In the genomic region with DNA sequence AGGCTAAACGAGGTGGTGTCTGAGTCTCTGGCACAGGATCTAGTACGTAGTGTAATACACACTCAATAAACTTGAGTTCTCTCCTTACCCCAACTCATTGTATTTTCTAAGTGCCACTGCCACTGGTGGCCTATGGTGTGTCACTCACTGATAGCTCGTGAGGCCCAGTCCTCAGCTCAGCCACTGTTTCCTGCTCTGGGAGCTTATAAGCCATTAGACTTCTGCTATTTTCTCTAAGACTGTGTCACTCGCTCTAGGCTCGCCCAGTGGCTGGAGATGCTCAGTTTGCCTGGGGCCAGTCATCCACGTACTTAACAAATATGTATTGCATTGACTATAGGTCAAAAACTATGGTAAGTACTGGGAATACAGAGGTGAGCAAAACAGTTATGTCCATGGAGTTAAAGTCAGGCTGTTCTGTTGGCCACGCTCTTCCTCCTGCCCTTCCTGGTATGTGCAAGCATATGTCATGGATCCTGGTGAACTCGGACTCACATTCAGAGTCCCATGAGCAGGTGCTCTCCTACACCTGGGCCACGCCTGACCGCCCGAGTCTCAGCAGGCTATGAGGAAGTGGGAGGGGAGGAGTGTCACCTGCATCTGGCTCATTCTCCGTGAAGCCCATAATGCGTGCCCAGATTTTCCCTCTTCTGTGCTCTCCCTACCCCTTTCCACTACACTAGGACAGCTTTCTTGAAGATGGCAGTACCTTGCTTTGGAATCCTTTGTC, we compare ENCODE assay signal across 15 cellular contexts. TPM values are rescaled to one million over a fixed set of nuclear protein-coding genes. Genes with fewer than 3 reads are reported as not detected.
A peak's percentile ranks its signal among the peaks of the same experiment; 100 is the strongest.
DNase-seq lines count a peak whose midpoint lies in the region; ATAC-seq lines count a peak whose summit lies in the region.
"Had no signal": no experiment of that assay in that cellular context is flagged by ENCODE, and none has a peak within 500 bp of the region (broad histone marks: within the 10 kb centered on the region; RNA-seq: fewer than 3 reads in every experiment).

No MANE protein-coding gene starts in this region.

- no peak overlapping the region for H2AFZ ChIP-seq in neuronal stem cell (ENCODE audit: low read length)
- H2AFZ ChIP-seq: neural progenitor cell had no signal

- no peak overlapping the region for H3K14ac ChIP-seq in neuronal stem cell (ENCODE audit: low read length)

- H3K9me3 ChIP-seq in CD4-positive, alpha-beta memory T cell (ENCODE audit: control insufficient read depth in 1 of 2, low read length in 2 of 2): no peaks in the 10 kb centered on the region
- peaks cover 0 to 2% of the 10 kb centered on the region in 2 donors for H3K9me3 ChIP-seq in neuronal stem cell (replicated peaks in 1 of 2; ENCODE audit: control insufficient read depth in 2 of 2, insufficient read depth in 1 of 2, low read depth in 1 of 2, low read length in 2 of 2)
- H3K9me3 ChIP-seq: esophagus squamous epithelium, HAP-1 had no signal

- no CpG with 5 or more reads among the region's 13 CpGs for WGBS in neuronal stem cell (ENCODE audit: extremely low coverage in 2 of 2, insufficient read length in 2 of 2, insufficient replicate concordance in 1 of 2), 2 donors

- CTCF ChIA-PET in CD4-positive, alpha-beta memory T cell (lab: Charles Lee; ENCODE audit: partially characterized antibody): interaction anchor here (0.6 to 49.4 kb wide), 6 partner anchors 9 to 1945 kb away, joined by 3 to 1350 read pairs (median 6); a partner anchor contains a TSS

- POLR2A ChIA-PET in CD4-positive, alpha-beta memory T cell (lab: Charles Lee; ENCODE audit: partially characterized antibody): interaction anchor here (1.2 to 34.5 kb wide), 5 partner anchors 8 to 52 kb away, joined by 3 to 941 read pairs (median 4); a partner anchor contains a TSS

- H3K4me3 ChIP-seq in CD4-positive, alpha-beta memory T cell (ENCODE audit: low read length in 2 of 2): no peak overlapping the region
- H3K4me3 ChIP-seq in neuronal stem cell (ENCODE audit: low read length in 2 of 2): no peak overlapping the region
- H3K4me3 ChIP-seq: cardiac muscle cell, esophagus squamous epithelium, HAP-1, neural progenitor cell had no signal

- no peak overlapping the region for H3K4me3 Mint-ChIP-seq in CD4-positive, alpha-beta memory T cell
- H3K4me3 Mint-ChIP-seq in immature natural killer cell: no peak overlapping the region
- H3K4me3 Mint-ChIP-seq: neural progenitor cell had no signal

- intact Hi-C loops in CD4-positive, alpha-beta memory T cell (cut with micrococcal nuclease): no loop called here
- intact Hi-C loops in sciatic nerve (cut with DNase I): no loop called here

- H3K79me1 ChIP-seq in neuronal stem cell (ENCODE audit: low read depth, low read length): no peaks in the 10 kb centered on the region

- H2BK5ac ChIP-seq in neuronal stem cell (ENCODE audit: low read length): no peak overlapping the region

- H3K36me3 ChIP-seq in CD4-positive, alpha-beta memory T cell (ENCODE audit: insufficient read depth, low read length): peaks cover 96% of the 10 kb centered on the region
- H3K36me3 ChIP-seq in neuronal stem cell (replicated peaks in 1 of 2; ENCODE audit: control insufficient read depth in 2 of 2, insufficient read depth in 2 of 2, low read length in 2 of 2): peaks cover 1 to 32% of the 10 kb centered on the region in 2 donors
- H3K36me3 ChIP-seq: cardiac muscle cell, HAP-1, neural progenitor cell had no signal

- no peak overlapping the region for H2BK120ac ChIP-seq in neuronal stem cell (ENCODE audit: low read depth, low read length)

- H3K23ac ChIP-seq in neuronal stem cell (ENCODE audit: low read depth, low read length, poor library complexity): no peak overlapping the region

- H3K27me3 Mint-ChIP-seq in CD4-positive, alpha-beta memory T cell: no peaks in the 10 kb centered on the region
- peaks cover 0 to 11% (median 3%) of the 10 kb centered on the region in 3 donors for H3K27me3 Mint-ChIP-seq in immature natural killer cell (ENCODE audit: low read depth in 3 of 3)

- H3K4me1 Mint-ChIP-seq in CD4-positive, alpha-beta memory T cell: peaks cover 13 to 34% (median 24%) of the 10 kb centered on the region in 4 donors
- peaks cover 29 to 52% of the 10 kb centered on the region in 2 donors for H3K4me1 Mint-ChIP-seq in immature natural killer cell

- H3K27me3 ChIP-seq in CD4-positive, alpha-beta memory T cell (ENCODE audit: insufficient read depth, low read length): no peaks in the 10 kb centered on the region
- peaks cover 0 to 1% (median 0%) of the 10 kb centered on the region in 3 experiments for H3K27me3 ChIP-seq in neuronal stem cell (ENCODE audit: control insufficient read depth in 3 of 3, insufficient read depth in 3 of 3, low read depth in 1 of 3, low read length in 3 of 3)
- H3K27me3 ChIP-seq: cardiac muscle cell, esophagus squamous epithelium, neural progenitor cell had no signal

- H3K9me3 Mint-ChIP-seq in CD4-positive, alpha-beta memory T cell: no peaks in the 10 kb centered on the region
- H3K9me3 Mint-ChIP-seq in immature natural killer cell: no peaks in the 10 kb centered on the region
- H3K9me3 Mint-ChIP-seq: neural progenitor cell had no signal

- DNase-seq in CD4-positive, alpha-beta memory T cell: no peak
- DNase-seq in DMS79 treated with DMSO at 0.1 percent for 48 hours (lab: John Stamatoyannopoulos, UW) (peak; percentile 75), UCSD-AML1 (lab: John Stamatoyannopoulos, UW; ENCODE audit: unreplicated experiment) (peak; percentile 39), immature natural killer cell (no peak), cerebellar nuclear complex (lab: John Stamatoyannopoulos, UW) (no peak), sciatic nerve (ENCODE audit: low spot score) (no peak), neuronal stem cell (ENCODE audit: low spot score) (no peak)
- DNase-seq: DMS 273 treated with DMSO at 0.1 percent for 48 hours; esophagus squamous epithelium; KBM-7; NCI-H82; stimulated activated CD4-positive, alpha-beta T cell treated with anti-CD3 and anti-CD28 coated beads, Interleukin-12 subunit alpha, Interleukin-12 subunit beta, amount 100 ng/mL, for 4 hours had no signal

- no peak overlapping the region for H4K8ac ChIP-seq in neuronal stem cell (ENCODE audit: low read depth, low read length)

- H3K4me1 ChIP-seq in CD4-positive, alpha-beta memory T cell (ENCODE audit: insufficient read depth, low read length): peaks cover 13% of the 10 kb centered on the region
- peaks cover 0 to 13% of the 10 kb centered on the region in 2 donors for H3K4me1 ChIP-seq in neuronal stem cell (ENCODE audit: control insufficient read depth in 2 of 2, insufficient read depth in 1 of 2, low read depth in 1 of 2, low read length in 2 of 2)
- H3K4me1 ChIP-seq: HAP-1 had no signal

- H2BK15ac ChIP-seq in neuronal stem cell (ENCODE audit: low read length): no peak overlapping the region

- no peak overlapping the region for H3K9ac ChIP-seq in neuronal stem cell (ENCODE audit: low read depth, low read length, poor library complexity)
- H3K9ac ChIP-seq: neural progenitor cell had no signal

- no peak for ATAC-seq in sciatic nerve

- H3K18ac ChIP-seq in neuronal stem cell (ENCODE audit: low read length): no peak overlapping the region

- H3K27ac ChIP-seq in CD4-positive, alpha-beta memory T cell (ENCODE audit: low read depth, low read length): no peak overlapping the region
- H3K27ac ChIP-seq in neuronal stem cell (replicated peaks; ENCODE audit: low read length): no peak overlapping the region
- H3K27ac ChIP-seq: cardiac muscle cell, esophagus squamous epithelium, neural progenitor cell had no signal

- H3K4ac ChIP-seq in neuronal stem cell (ENCODE audit: low read length): no peak overlapping the region

- no peak overlapping the region for H2BK12ac ChIP-seq in neuronal stem cell (ENCODE audit: low read length)

- H2AK5ac ChIP-seq in neuronal stem cell (ENCODE audit: low read depth, low read length): no peak overlapping the region

- H3K4me2 ChIP-seq in neuronal stem cell (ENCODE audit: insufficient read depth, low read length, poor library complexity, severe bottlenecking): no peak overlapping the region
- H3K4me2 ChIP-seq: neural progenitor cell had no signal

- H3K27ac Mint-ChIP-seq in CD4-positive, alpha-beta memory T cell: peak overlapping the region in 6 of 7 donors; percentile 16 to 82 (median 62)
- H3K27ac Mint-ChIP-seq in immature natural killer cell: peak overlapping the region in 5 of 6 donors; percentile 52 to 85 (median 75)
- H3K27ac Mint-ChIP-seq: neural progenitor cell had no signal

- H4K91ac ChIP-seq in neuronal stem cell (ENCODE audit: low read depth, low read length, poor library complexity): no peak overlapping the region

- peaks cover 38 to 79% of the 10 kb centered on the region in 2 donors for H3K36me3 Mint-ChIP-seq in CD4-positive, alpha-beta memory T cell
- peaks cover 4 to 24% (median 15%) of the 10 kb centered on the region in 3 donors for H3K36me3 Mint-ChIP-seq in immature natural killer cell

RNA-seq across cellular contexts. Expression of a gene that starts 41.6 kb away (rescaled TPM):
- total RNA-seq in CD4-positive, alpha-beta memory T cell: under 1 TPM in 1 of 2 experiments, not detected in 1; 0.14 TPM
- under 1 TPM in 1 of 2 donors, not detected in 1; 0.81 TPM for polyA plus RNA-seq in CD4-positive, alpha-beta memory T cell
- 10 to 100 TPM in 2 of 3 donors, 1 to 10 TPM in 1; 7.8 to 21.7 (median 12.1) TPM for polyA plus RNA-seq in immature natural killer cell
- 3.4 TPM for total RNA-seq in sciatic nerve
- polyA plus RNA-seq in neuronal stem cell (2013, experiment 1 of 2): 0.11 TPM
- 0.07 TPM for polyA plus RNA-seq in neuronal stem cell (2013, experiment 2 of 2)

RNA-seq across cellular contexts. Expression of a gene that starts 52.6 kb away (rescaled TPM):
- 1,000 to 10,000 TPM; 1,287 to 1,352 TPM for total RNA-seq in CD4-positive, alpha-beta memory T cell
- polyA plus RNA-seq in CD4-positive, alpha-beta memory T cell: 100 to 1,000 TPM in 1 of 2 donors, 10 to 100 TPM in 1; 81.8 to 147 TPM
- polyA plus RNA-seq in immature natural killer cell: 100 to 1,000 TPM in 1 of 3 donors, 10 to 100 TPM in 2; 56.8 to 135 (median 76.3) TPM
- total RNA-seq in sciatic nerve: 87.2 TPM
- 130 TPM for polyA plus RNA-seq in neuronal stem cell (2013, experiment 1 of 2)
- polyA plus RNA-seq in neuronal stem cell (2013, experiment 2 of 2): 124 TPM

Comparison
In these comparisons a context has a peak if more than half of its experiments do, and no peak if none do; other contexts are left out.
1. DNase-seq: peak in DMS79 treated with DMSO at 0.1 percent for 48 hours (single experiment) and UCSD-AML1 (single experiment); none in CD4-positive, alpha-beta memory T cell (0 of 5), immature natural killer cell (0 of 3), cerebellar nuclear complex (0 of 2), sciatic nerve (single experiment) and neuronal stem cell (single experiment).
2. RNA of a gene that starts 52.6 kb away (total RNA-seq): 1,287 to 1,352 TPM in CD4-positive, alpha-beta memory T cell; 87.2 TPM in sciatic nerve (single experiment); every median in the first group is over 10 times any median in the second.